ENCODE assay signal across 15 cellular contexts in genomic region chr2:143692162-143692561, GRCh38.
DNase-seq lines count a peak whose midpoint lies in the region; TF ChIP-seq lines count a peak whose summit lies in the region.
"Had no signal": no experiment of that assay in that cellular context is flagged by ENCODE, and none has a peak within 500 bp of the region (broad histone marks: within the 10 kb centered on the region; RNA-seq: fewer than 3 reads in every experiment).

No MANE protein-coding gene starts in this region.

- intact Hi-C loops in ascending aorta (cut with DNase I), result no loop called here

- H3F3A ChIP-seq in smooth muscle cell (ENCODE audit: low read depth), result no peaks in the 10 kb centered on the region

- WGBS in smooth muscle cell (ENCODE audit: low lambda C conversion rate), result 43% methylated on average over 5 of the region's 5 CpGs

- peak overlapping the region; percentile 72 for H3K4me2 ChIP-seq in smooth muscle cell
- H3K4me2 ChIP-seq: PC-9, SK-N-SH had no signal

- H3K9ac ChIP-seq in iPS-18a (ENCODE audit: low read length) (no peak overlapping the region), smooth muscle cell (ENCODE audit: low read depth) (no peak overlapping the region)
- H3K9ac ChIP-seq: GM23248, SK-N-SH had no signal

- H3K36me3 ChIP-seq in HEK293 (ENCODE audit: control insufficient read depth in 2 of 2, insufficient read depth in 1 of 2, low read length in 2 of 2) (no peaks in the 10 kb centered on the region), iPS-18a (ENCODE audit: control insufficient read depth, low read depth, low read length) (no peaks in the 10 kb centered on the region), smooth muscle cell (ENCODE audit: low read depth) (no peaks in the 10 kb centered on the region), MG63 (no peaks in the 10 kb centered on the region), ascending aorta (no peaks in the 10 kb centered on the region)

- H3K4me1 ChIP-seq in HEK293 (ENCODE audit: control insufficient read depth, insufficient read depth, low read length), result peaks cover 8% of the 10 kb centered on the region; the same call in 1 of the 2 replicates
- peaks cover 24% of the 10 kb centered on the region for H3K4me1 ChIP-seq in iPS-18a (ENCODE audit: control insufficient read depth, low read depth, low read length)
- H3K4me1 ChIP-seq in smooth muscle cell (ENCODE audit: low read depth), result peaks cover 38% of the 10 kb centered on the region
- H3K4me1 ChIP-seq in ascending aorta, result no peaks in the 10 kb centered on the region

- H3K4me3 ChIP-seq in HEK293 (ENCODE audit: low read depth, low read length) (no peak overlapping the region), iPS-18a (ENCODE audit: low read length) (peak overlapping the region; percentile 4), smooth muscle cell (no peak overlapping the region), MG63 (no peak overlapping the region), ascending aorta (no peak overlapping the region)
- H3K4me3 ChIP-seq: GM23248, PC-9 had no signal

- H4K20me1 ChIP-seq in smooth muscle cell (ENCODE audit: low read depth), result no peaks in the 10 kb centered on the region

- H3K27me3 ChIP-seq in iPS-18a (ENCODE audit: control insufficient read depth, insufficient read depth, low read length), result no peaks in the 10 kb centered on the region
- no peaks in the 10 kb centered on the region for H3K27me3 ChIP-seq in smooth muscle cell (ENCODE audit: low read depth)
- no peaks in the 10 kb centered on the region for H3K27me3 ChIP-seq in MG63
- H3K27me3 ChIP-seq in ascending aorta, result no peaks in the 10 kb centered on the region

- TF ChIP-seq CTCF in HEK293 (tag by site-specific recombination; IDR thresholded peaks at IDR 0.05), result no peak
- TF ChIP-seq CTCF in smooth muscle cell (IDR thresholded peaks at IDR 0.05; ENCODE audit: borderline replicate concordance, insufficient read depth, poor library complexity, severe bottlenecking), result no peak
- TF ChIP-seq CTCF in ascending aorta (IDR thresholded peaks at IDR 0.05), result no peak

- POLR2A ChIA-PET in HEK293 (lab: Yijun Ruan, JAX), result interaction anchor here (0.6 kb wide), 1 partner anchor 581 kb away, joined by 3 read pairs; no protein-coding TSS in a partner anchor

- H2AFZ ChIP-seq in smooth muscle cell (ENCODE audit: low read depth), result peak overlapping the region; percentile 75
- H2AFZ ChIP-seq: GM23248, PC-9 had no signal

- CTCF ChIA-PET in HEK293 (lab: Yijun Ruan, JAX), result interaction anchor here (0.6 kb wide), 1 partner anchor 31 kb away, joined by 3 read pairs; no protein-coding TSS in a partner anchor

- DNase-seq in NCI-H345 treated with DMSO at 0.1 percent for 48 hours (lab: John Stamatoyannopoulos, UW; ENCODE audit: unreplicated experiment) (peak; percentile 40), smooth muscle cell (lab: John Stamatoyannopoulos, UW; ENCODE audit: unreplicated experiment) (no peak), MG63 (no peak), ascending aorta (ENCODE audit: low spot score in 2 of 2) (no peak)
- DNase-seq in activated CD4-positive, CD25-positive, alpha-beta regulatory T cell (lab: John Stamatoyannopoulos, UW), result no peak
- DNase-seq: CD4-positive, alpha-beta memory T cell; DMS79; GM23248; Kasumi-1; NCI-H2029; NCI-H774; PC-9; SK-N-SH had no signal

- no peaks in the 10 kb centered on the region for H3K79me2 ChIP-seq in smooth muscle cell (ENCODE audit: low read depth)

- H3K27ac ChIP-seq in HEK293 (ENCODE audit: extremely low read depth, low read depth, low read length) (no peak overlapping the region), iPS-18a (ENCODE audit: low read length) (no peak overlapping the region), smooth muscle cell (ENCODE audit: low read depth) (no peak overlapping the region), ascending aorta (no peak overlapping the region)
- H3K27ac ChIP-seq: GM23248, PC-9 had no signal

- no peaks in the 10 kb centered on the region for H3K9me3 ChIP-seq in HEK293 (ENCODE audit: control insufficient read depth, insufficient read depth, low read depth, low read length)
- no peaks in the 10 kb centered on the region for H3K9me3 ChIP-seq in iPS-18a (ENCODE audit: control insufficient read depth, low read depth, low read length)
- no peaks in the 10 kb centered on the region for H3K9me3 ChIP-seq in smooth muscle cell (replicated peaks; ENCODE audit: low read depth)
- H3K9me3 ChIP-seq in MG63, result no peaks in the 10 kb centered on the region
- H3K9me3 ChIP-seq in ascending aorta, result no peaks in the 10 kb centered on the region
- H3K9me3 ChIP-seq: SK-N-SH had no signal

TF ChIP-seq in HEK293, 187 proteins besides CTCF, POLR2A, EP300 and RAD21:
- peak; percentile 43 for TF ChIP-seq ZIC2 (tag by site-specific recombination; IDR thresholded peaks at IDR 0.05)
- TF ChIP-seq ZNF626 (tag by site-specific recombination; IDR thresholded peaks at IDR 0.05), result no peak
- no peak for TF ChIP-seq ZNF416 (tag by site-specific recombination; IDR thresholded peaks at IDR 0.05)
- no peak for TF ChIP-seq ZNF670 (tag by site-specific recombination; IDR thresholded peaks at IDR 0.05; ENCODE audit: low read depth)
- TF ChIP-seq ZNF518A (tag by site-specific recombination; conservative IDR thresholded peaks at IDR 0.05; ENCODE audit: low read depth), result no peak
- peak; percentile 24; the same call in 1 of the 2 replicates for TF ChIP-seq ZNF335 (tag by site-specific recombination; conservative IDR thresholded peaks at IDR 0.05)
